Comparison of ENCODE assay signal across 28 cellular contexts in the genomic region with DNA sequence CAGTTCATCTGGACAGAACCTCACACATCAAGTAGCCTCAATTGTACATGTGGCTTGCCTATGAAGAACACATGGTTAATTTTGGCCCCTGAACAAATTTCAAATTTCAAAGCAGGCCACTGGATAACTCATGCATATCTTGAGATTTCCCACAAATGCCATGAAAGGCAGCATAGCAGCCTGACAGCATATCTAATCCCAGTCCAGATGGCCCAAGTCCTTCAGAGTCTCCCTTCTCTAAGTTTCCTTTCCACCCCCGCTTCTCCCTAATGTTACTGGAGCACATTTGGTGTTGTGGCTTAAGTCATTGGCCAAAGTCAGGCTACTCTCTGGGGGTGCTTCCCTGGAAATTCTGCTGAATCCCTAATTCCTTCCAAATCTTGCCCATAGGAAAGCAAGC. TPM values are rescaled to one million over a fixed set of nuclear protein-coding genes. Genes with fewer than 3 reads are reported as not detected.
"Had no signal": no experiment of that assay in that cellular context is flagged by ENCODE, and none has a peak within 500 bp of the region (broad histone marks: within the 10 kb centered on the region; RNA-seq: fewer than 3 reads in every experiment).

No MANE protein-coding gene starts in this region.

- H3K27ac ChIP-seq: coronary artery, dorsolateral prefrontal cortex, esophagus muscularis mucosa, gastrocnemius medialis, heart right ventricle, left lung, lower lobe of right lung had no signal

- H3K9me3 ChIP-seq: esophagus muscularis mucosa, gastrocnemius medialis, heart right ventricle, left lung, lower lobe of right lung, mucosa of descending colon had no signal

- H3K4me3 ChIP-seq: coronary artery, dorsolateral prefrontal cortex, esophagus muscularis mucosa, gastrocnemius medialis, heart right ventricle, left lung, lower lobe of right lung, mucosa of descending colon had no signal

- DNase-seq: dermis blood vessel endothelial cell; dorsolateral prefrontal cortex; effector CD4-positive, alpha-beta T cell; effector memory CD4-positive, alpha-beta T cell; foreskin fibroblast; foreskin melanocyte; gastrocnemius medialis; glutamatergic neuron; head of caudate nucleus; heart right ventricle; hippocampal formation; left cardiac atrium; left lung; left ventricle myocardium superior; lower lobe of right lung; mesenchymal stem cell; mucosa of descending colon; naive thymus-derived CD4-positive, alpha-beta T cell had no signal

- FAIRE-seq: colon, endothelial cell of umbilical vein, islet of Langerhans, keratinocyte had no signal

- H3K4me1 ChIP-seq: esophagus muscularis mucosa, gastrocnemius medialis, heart right ventricle, left lung, lower lobe of right lung had no signal

- ATAC-seq: gastrocnemius medialis; left lung; left ventricle myocardium superior; lower lobe of right lung; mucosa of descending colon; naive thymus-derived CD4-positive, alpha-beta T cell had no signal

- H3K27me3 ChIP-seq: gastrocnemius medialis, heart right ventricle, left lung had no signal

- H3K36me3 ChIP-seq: esophagus muscularis mucosa, gastrocnemius medialis, heart right ventricle, left lung, lower lobe of right lung had no signal

RNA-seq across cellular contexts. Expression of gene COL6A6, which starts 53.8 kb away (rescaled TPM):
- total RNA-seq: dermis blood vessel endothelial cell, endothelial cell of umbilical vein, epithelial cell of proximal tubule, glomerular endothelial cell, kidney epithelial cell, lung microvascular endothelial cell had no signal
- polyA plus RNA-seq: endothelial cell of umbilical vein; keratinocyte; naive thymus-derived CD4-positive, alpha-beta T cell had no signal
